In the genomic region with DNA sequence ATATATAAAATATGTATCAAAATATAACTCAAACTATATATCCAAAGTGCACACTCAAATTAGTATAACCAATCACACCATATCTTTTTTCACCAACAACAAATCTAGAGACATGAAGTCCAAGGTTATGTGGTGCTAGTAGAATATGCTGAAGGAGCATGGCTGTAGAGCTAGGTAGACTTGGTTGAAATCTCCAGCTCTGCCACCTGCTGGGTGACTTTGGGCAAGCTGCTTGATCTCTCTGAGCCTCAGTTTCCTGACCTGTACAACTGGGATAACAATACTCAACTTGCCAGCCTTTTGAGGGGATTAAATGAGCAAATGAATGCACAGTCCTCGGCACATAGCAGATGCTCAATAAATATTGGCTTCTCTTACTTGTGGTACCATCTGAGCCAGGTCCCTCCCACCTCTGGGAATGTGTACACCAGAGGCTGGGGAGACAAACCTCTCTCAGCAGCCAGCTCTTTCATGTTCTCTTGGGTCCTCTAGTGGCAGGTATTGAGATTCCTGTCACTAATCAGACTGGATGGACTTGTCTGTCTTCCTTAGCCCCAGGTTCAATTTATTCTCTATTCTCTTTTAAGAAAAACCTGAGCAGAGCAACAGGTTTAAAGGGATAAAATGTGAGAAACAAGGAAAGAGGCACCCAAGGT, we compare ENCODE assay signal across 8 cellular contexts.
A peak's percentile ranks its signal among the peaks of the same experiment; 100 is the strongest.
DNase-seq lines count a peak whose midpoint lies in the region; ATAC-seq, FAIRE-seq and TF ChIP-seq lines count a peak whose summit lies in the region.

No MANE protein-coding gene starts in this region.

- 7% methylated on average over 1 of the region's 1 CpG for WGBS in K562 (ENCODE audit: insufficient coverage, low coverage, missing lambda C conversion rate)

- DNase-seq in BE2C (no peak), NAMALWA (ENCODE audit: low spot score) (peak; percentile 22), K562 (ENCODE audit: extremely low read depth in 1 of 4, low spot score in 3 of 4) (peak; percentile 21 to 24 (median 22)), kidney glomerular epithelial cell (lab: John Stamatoyannopoulos, UW) (peak; percentile 67), activated T-cell treated with anti-CD3 and anti-CD28 coated beads for 4 hours (no peak)

- intact Hi-C loops in K562 (cut with micrococcal nuclease) = loop anchor here (10.0 kb wide), 1 partner anchor 420 kb away; no protein-coding TSS in a partner anchor

- TF ChIP-seq CTCF in BE2C (IDR thresholded peaks at IDR 0.05; ENCODE audit: low read depth, low read length) (peak; percentile 29), K562 (IDR thresholded peaks at IDR 0.05 in 2 of 3, conservative IDR thresholded peaks at IDR 0.05 in 1 of 3; ENCODE audit: insufficient read depth in 2 of 3, low read depth in 1 of 3, low read length in 3 of 3) (peak in 2 of 3 experiments; percentile 13 to 31; a peak in 1 of 6 replicates)

- no peaks in the 10 kb centered on the region for H3K9me1 ChIP-seq in K562 (ENCODE audit: control insufficient read depth, insufficient read depth, low read length)

- ATAC-seq in K562 (peak; percentile 76), GM21786 (IDR thresholded peaks at IDR 0.05; ENCODE audit: unreplicated experiment) (no peak), HG03135 (IDR thresholded peaks at IDR 0.05; ENCODE audit: unreplicated experiment) (no peak), GM21529 (IDR thresholded peaks at IDR 0.05; ENCODE audit: unreplicated experiment) (no peak)

- FAIRE-seq in K562 (lab: Jason Lieb, UNC) = no peak

- H3K36me3 ChIP-seq in BE2C (no peaks in the 10 kb centered on the region), K562 (ENCODE audit: control insufficient read depth, insufficient read depth, low read length) (no peaks in the 10 kb centered on the region)

- no peaks in the 10 kb centered on the region for H3K9me3 ChIP-seq in BE2C
- H3K9me3 ChIP-seq in K562 (replicated peaks; ENCODE audit: control insufficient read depth, insufficient read depth, low read depth, low read length) = no peaks in the 10 kb centered on the region

- H3K4me1 ChIP-seq in BE2C = no peaks in the 10 kb centered on the region
- H3K4me1 ChIP-seq in K562 (replicated peaks in 1 of 2; ENCODE audit: control insufficient read depth in 2 of 2, insufficient read depth in 2 of 2, low read length in 2 of 2) = no peaks in the 10 kb centered on the region; a peak in 2 of 5 replicates

- CTCF ChIA-PET in K562 (lab: Yijun Ruan, JAX; ENCODE audit: low intra/inter-chr PET ratio) = interaction anchor here (1.3 kb wide), 1 partner anchor 420 kb away, joined by 5 read pairs; no protein-coding TSS in a partner anchor

- no peak overlapping the region for H2AFZ ChIP-seq in K562 (ENCODE audit: low read depth, low read length)

- H3K4me3 ChIP-seq in BE2C (ENCODE audit: low read depth, low read length) = no peak overlapping the region
- H3K4me3 ChIP-seq in K562 = no peak overlapping the region

- TF ChIP-seq RAD21 in K562 (CRISPR knock-in tag; conservative IDR thresholded peaks at IDR 0.05 in 1 of 2, IDR thresholded peaks at IDR 0.05 in 1 of 2) = no peak

- POLR2A ChIA-PET in K562 (lab: Yijun Ruan, JAX) = interaction anchor here (1.0 kb wide), 1 partner anchor 10 kb away, joined by 3 read pairs; no protein-coding TSS in a partner anchor

- H3K4me2 ChIP-seq in K562 (ENCODE audit: insufficient read depth, low read length) = no peak overlapping the region

- in situ Hi-C loops in K562 (cut with MboI) = no loop called here

- H3K27ac ChIP-seq in K562 (ENCODE audit: extremely low read depth, low read depth, low read length) = no peak overlapping the region

- BruUV-seq in K562 (replicated peaks; lab: Mats Ljungman, UMichigan) = no TSS peak

- no peak overlapping the region for H3K9ac ChIP-seq in K562 (ENCODE audit: insufficient read depth in 1 of 2, low read depth in 2 of 2, low read length in 2 of 2)

- no peaks in the 10 kb centered on the region for H3K27me3 ChIP-seq in BE2C
- H3K27me3 ChIP-seq in K562 (ENCODE audit: control insufficient read depth in 2 of 2, insufficient read depth in 2 of 2, low read length in 2 of 2) = no peaks in the 10 kb centered on the region

- no peaks in the 10 kb centered on the region for H3K79me2 ChIP-seq in K562 (ENCODE audit: control insufficient read depth, insufficient read depth, low read length)

- H4K20me1 ChIP-seq in K562 (replicated peaks; ENCODE audit: control insufficient read depth, insufficient read depth, low read length) = no peaks in the 10 kb centered on the region

- no peak for TF ChIP-seq POLR2A in K562 (conservative IDR thresholded peaks at IDR 0.05)

- no peak for TF ChIP-seq EP300 in K562 (IDR thresholded peaks at IDR 0.05; ENCODE audit: low read length)

TF ChIP-seq in K562, 482 proteins besides CTCF, POLR2A, EP300 and RAD21:
- TF ChIP-seq EZH2 (IDR thresholded peaks at IDR 0.05; ENCODE audit: borderline replicate concordance, low read depth, low read length) (no peak), ZNF184 (CRISPR knock-in tag; IDR thresholded peaks at IDR 0.05) (no peak), ADNP (tag; IDR thresholded peaks at IDR 0.05) (no peak), SNRNP70 (optimal IDR thresholded peaks at IDR 0.05; ENCODE audit: low read depth, low read length) (no peak), ZNF253 (CRISPR knock-in tag; conservative IDR thresholded peaks at IDR 0.05) (no peak), RBM39 (optimal IDR thresholded peaks at IDR 0.05; ENCODE audit: low read depth, low read length) (no peak), ZC3H4 (CRISPR knock-in tag; IDR thresholded peaks at IDR 0.05; ENCODE audit: borderline replicate concordance) (no peak), TAF15 (IDR thresholded peaks at IDR 0.05; ENCODE audit: low read depth, low read length) (no peak), BHLHE40 (IDR thresholded peaks at IDR 0.05; ENCODE audit: low read length) (no peak), SRF (CRISPR knock-in tag; IDR thresholded peaks at IDR 0.05) (no peak)
- TF ChIP-seq, protein P1, sequence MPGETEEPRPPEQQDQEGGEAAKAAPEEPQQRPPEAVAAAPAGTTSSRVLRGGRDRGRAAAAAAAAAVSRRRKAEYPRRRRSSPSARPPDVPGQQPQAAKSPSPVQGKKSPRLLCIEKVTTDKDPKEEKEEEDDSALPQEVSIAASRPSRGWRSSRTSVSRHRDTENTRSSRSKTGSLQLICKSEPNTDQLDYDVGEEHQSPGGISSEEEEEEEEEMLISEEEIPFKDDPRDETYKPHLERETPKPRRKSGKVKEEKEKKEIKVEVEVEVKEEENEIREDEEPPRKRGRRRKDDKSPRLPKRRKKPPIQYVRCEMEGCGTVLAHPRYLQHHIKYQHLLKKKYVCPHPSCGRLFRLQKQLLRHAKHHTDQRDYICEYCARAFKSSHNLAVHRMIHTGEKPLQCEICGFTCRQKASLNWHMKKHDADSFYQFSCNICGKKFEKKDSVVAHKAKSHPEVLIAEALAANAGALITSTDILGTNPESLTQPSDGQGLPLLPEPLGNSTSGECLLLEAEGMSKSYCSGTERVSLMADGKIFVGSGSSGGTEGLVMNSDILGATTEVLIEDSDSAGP (CRISPR knock-in tag; IDR thresholded peaks at IDR 0.05) = no peak
- TF ChIP-seq, protein P2, sequence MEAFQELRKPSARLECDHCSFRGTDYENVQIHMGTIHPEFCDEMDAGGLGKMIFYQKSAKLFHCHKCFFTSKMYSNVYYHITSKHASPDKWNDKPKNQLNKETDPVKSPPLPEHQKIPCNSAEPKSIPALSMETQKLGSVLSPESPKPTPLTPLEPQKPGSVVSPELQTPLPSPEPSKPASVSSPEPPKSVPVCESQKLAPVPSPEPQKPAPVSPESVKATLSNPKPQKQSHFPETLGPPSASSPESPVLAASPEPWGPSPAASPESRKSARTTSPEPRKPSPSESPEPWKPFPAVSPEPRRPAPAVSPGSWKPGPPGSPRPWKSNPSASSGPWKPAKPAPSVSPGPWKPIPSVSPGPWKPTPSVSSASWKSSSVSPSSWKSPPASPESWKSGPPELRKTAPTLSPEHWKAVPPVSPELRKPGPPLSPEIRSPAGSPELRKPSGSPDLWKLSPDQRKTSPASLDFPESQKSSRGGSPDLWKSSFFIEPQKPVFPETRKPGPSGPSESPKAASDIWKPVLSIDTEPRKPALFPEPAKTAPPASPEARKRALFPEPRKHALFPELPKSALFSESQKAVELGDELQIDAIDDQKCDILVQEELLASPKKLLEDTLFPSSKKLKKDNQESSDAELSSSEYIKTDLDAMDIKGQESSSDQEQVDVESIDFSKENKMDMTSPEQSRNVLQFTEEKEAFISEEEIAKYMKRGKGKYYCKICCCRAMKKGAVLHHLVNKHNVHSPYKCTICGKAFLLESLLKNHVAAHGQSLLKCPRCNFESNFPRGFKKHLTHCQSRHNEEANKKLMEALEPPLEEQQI (IDR thresholded peaks at IDR 0.05) = no peak
- TF ChIP-seq, protein P3, sequence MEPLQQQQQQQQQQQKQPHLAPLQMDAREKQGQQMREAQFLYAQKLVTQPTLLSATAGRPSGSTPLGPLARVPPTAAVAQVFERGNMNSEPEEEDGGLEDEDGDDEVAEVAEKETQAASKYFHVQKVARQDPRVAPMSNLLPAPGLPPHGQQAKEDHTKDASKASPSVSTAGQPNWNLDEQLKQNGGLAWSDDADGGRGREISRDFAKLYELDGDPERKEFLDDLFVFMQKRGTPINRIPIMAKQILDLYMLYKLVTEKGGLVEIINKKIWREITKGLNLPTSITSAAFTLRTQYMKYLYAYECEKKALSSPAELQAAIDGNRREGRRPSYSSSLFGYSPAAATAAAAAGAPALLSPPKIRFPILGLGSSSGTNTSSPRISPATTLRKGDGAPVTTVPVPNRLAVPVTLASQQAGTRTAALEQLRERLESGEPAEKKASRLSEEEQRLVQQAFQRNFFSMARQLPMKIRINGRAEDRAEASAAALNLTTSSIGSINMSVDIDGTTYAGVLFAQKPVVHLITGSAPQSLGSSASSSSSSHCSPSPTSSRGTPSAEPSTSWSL (CRISPR knock-in tag; IDR thresholded peaks at IDR 0.05; ENCODE audit: borderline replicate concordance) = no peak

Comparison
In these comparisons a context has a peak if more than half of its experiments do, and no peak if none do; other contexts are left out.
1. DNase-seq: peak in NAMALWA (single experiment), K562 (4 of 4) and kidney glomerular epithelial cell (single experiment); none in BE2C (single experiment) and activated T-cell treated with anti-CD3 and anti-CD28 coated beads for 4 hours (single experiment).